ENCODE assay signal across 9 cellular contexts in the genomic region with DNA sequence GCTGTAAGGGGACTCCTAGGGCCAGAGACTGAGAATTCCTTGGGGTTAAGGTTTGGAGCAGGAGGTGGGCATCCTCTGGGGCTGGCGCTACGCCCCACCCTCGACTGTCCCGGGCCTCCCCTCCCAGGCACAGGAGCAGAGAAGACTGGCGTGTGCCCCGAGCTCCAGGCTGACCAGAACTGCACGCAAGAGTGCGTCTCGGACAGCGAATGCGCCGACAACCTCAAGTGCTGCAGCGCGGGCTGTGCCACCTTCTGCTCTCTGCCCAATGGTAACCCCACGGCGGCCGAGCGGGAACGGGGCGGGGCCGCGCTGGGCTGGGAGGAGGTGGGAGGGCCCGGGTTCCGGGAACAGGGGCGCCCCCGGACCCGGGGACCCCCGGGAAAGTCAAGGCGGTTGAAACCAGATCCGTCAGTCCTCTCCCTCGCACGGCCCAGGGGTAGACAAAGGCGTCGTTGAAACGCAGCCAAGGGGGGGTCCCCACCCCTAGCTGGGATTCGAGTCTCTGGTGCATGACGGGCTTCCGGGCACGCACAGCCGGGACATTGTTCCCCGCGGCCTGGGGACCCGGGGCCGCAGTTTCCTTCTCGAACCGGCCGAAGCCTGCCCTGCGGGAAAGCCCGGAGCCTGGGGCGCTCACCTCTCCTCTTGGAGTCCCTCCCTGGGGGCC. TPM values are rescaled to one million over a fixed set of nuclear protein-coding genes. Genes with fewer than 3 reads are reported as not detected.
DNase-seq lines count a peak whose midpoint lies in the region; TF ChIP-seq lines count a peak whose summit lies in the region.
"Had no signal": no experiment of that assay in that cellular context is flagged by ENCODE, and none has a peak within 500 bp of the region (broad histone marks: within the 10 kb centered on the region; RNA-seq: fewer than 3 reads in every experiment).

No MANE protein-coding gene starts in this region.

- H3K9me3 Mint-ChIP-seq in endodermal cell: peaks cover 11% of the 10 kb centered on the region

- H3K4me1 Mint-ChIP-seq in endodermal cell: peaks cover 42% of the 10 kb centered on the region

- H3K27ac ChIP-seq in endodermal cell (ENCODE audit: low read depth, low read length) (no peak overlapping the region), thyroid gland (peak overlapping the region; percentile 83 to 90 (median 89))

- POLR2A ChIA-PET in GM10248 (lab: Yijun Ruan, JAX): no interaction called here

- H3K9ac ChIP-seq in endodermal cell (ENCODE audit: extremely low read depth, low read length, poor library complexity, severe bottlenecking): peak overlapping the region; percentile 72

- H3K4me1 ChIP-seq in endodermal cell (ENCODE audit: control insufficient read depth, insufficient read depth, low read length) (peaks cover 7% of the 10 kb centered on the region), thyroid gland (peaks cover 18 to 27% of the 10 kb centered on the region in 2 donors)

- H3K36me3 ChIP-seq in endodermal cell (ENCODE audit: control insufficient read depth, insufficient read depth, low read length) (peaks cover 10% of the 10 kb centered on the region), thyroid gland (no peaks in the 10 kb centered on the region)

- intact Hi-C loops in thyroid gland (cut with DNase I) (no loop called here), posterior vena cava (cut with DNase I) (no loop called here)

- peak overlapping the region; percentile 22 for H3K4me3 ChIP-seq in HFF-Myc (replicated peaks; ENCODE audit: low read depth, low read length)
- peak overlapping the region; percentile 84 for H3K4me3 ChIP-seq in endodermal cell (ENCODE audit: low read length)
- H3K4me3 ChIP-seq in thyroid gland (replicated peaks in 1 of 3): peak overlapping the region; percentile 14 to 46 (median 35)

- no peaks in the 10 kb centered on the region for H3K36me3 Mint-ChIP-seq in endodermal cell (ENCODE audit: low read depth)

- peaks cover 3% of the 10 kb centered on the region for H3K27me3 Mint-ChIP-seq in endodermal cell (ENCODE audit: insufficient read depth)

- TF ChIP-seq CTCF in GM10248 (IDR thresholded peaks at IDR 0.05; ENCODE audit: control extremely low read depth, extremely low read depth, low read depth, missing control alignments) (no peak), HFF-Myc (IDR thresholded peaks at IDR 0.05; ENCODE audit: low read depth, low read length, missing control alignments) (no peak), endodermal cell (conservative IDR thresholded peaks at IDR 0.05) (no peak), thyroid gland (IDR thresholded peaks at IDR 0.05) (no peak)

- peak overlapping the region; percentile 89 for H3K27ac Mint-ChIP-seq in endodermal cell

- H3K9me3 ChIP-seq in endodermal cell (ENCODE audit: control insufficient read depth, low read length): peaks cover 11% of the 10 kb centered on the region
- no peaks in the 10 kb centered on the region for H3K9me3 ChIP-seq in thyroid gland

- CTCF ChIA-PET in GM10248 (lab: Yijun Ruan, JAX): interaction anchor here (0.8 to 2.1 kb wide), 6 partner anchors 9 to 176 kb away, joined by 3 to 8 read pairs (median 4); a partner anchor contains a TSS

- peak; percentile 35 to 90 for TF ChIP-seq POLR2A in thyroid gland (IDR thresholded peaks at IDR 0.05)

- WGBS in endodermal cell (ENCODE audit: insufficient coverage in 1 of 2, insufficient read length in 1 of 2), 2 experiments: 4 to 5% methylated on average over 10 to 50 of the region's 50 CpGs
- 0 to 1% methylated on average over 15 to 17 of the region's 50 CpGs for WGBS in thyroid gland, 2 donors

- H3K27me3 ChIP-seq in endodermal cell (ENCODE audit: control insufficient read depth, insufficient read depth, low read length, poor library complexity, severe bottlenecking) (peaks cover 25% of the 10 kb centered on the region), thyroid gland (no peaks in the 10 kb centered on the region)

- DNase-seq in GM10248 (ENCODE audit: extremely low spot score): peak; percentile 48
- no peak for DNase-seq in HFF-Myc (ENCODE audit: extremely low read depth, low read depth)
- DNase-seq in RPMI7951 (ENCODE audit: low read depth): peak; percentile 32
- DNase-seq in endodermal cell: peak; percentile 86
- peak; percentile 49 for DNase-seq in midbrain (lab: John Stamatoyannopoulos, UW)
- peak; percentile 94 for DNase-seq in thyroid gland
- no peak for DNase-seq in foreskin melanocyte
- DNase-seq in posterior vena cava (ENCODE audit: low spot score): no peak

- peak overlapping the region; percentile 83 for H3K4me3 Mint-ChIP-seq in endodermal cell

RNA-seq across cellular contexts. Expression of a gene that starts 0.8 kb away (rescaled TPM):
- total RNA-seq in RPMI7951 (2014; rRNA removed; shearing (Covaris generic)): 0.78 TPM in 1 of 2 replicates, not detected in the other
- 100 to 1,000 TPM; 304 to 580 TPM for total RNA-seq in endodermal cell
- polyA plus RNA-seq in endodermal cell (2013, experiment 1 of 2): 59.9 TPM
- polyA plus RNA-seq in endodermal cell (2013, experiment 2 of 2): 51.6 TPM
- total RNA-seq in thyroid gland: 100 to 1,000 TPM; 109 to 163 (median 131) TPM
- total RNA-seq in posterior vena cava: 10 to 100 TPM; 38.0 to 57.7 TPM

RNA-seq across cellular contexts. Expression of a gene that starts 45.0 kb away (rescaled TPM):
- total RNA-seq in RPMI7951 (2014; rRNA removed; shearing (Covaris generic)): not detected in 2 replicates
- not detected for total RNA-seq in endodermal cell
- polyA plus RNA-seq in endodermal cell (2013, experiment 1 of 2): not detected
- polyA plus RNA-seq in endodermal cell (2013, experiment 2 of 2): not detected
- total RNA-seq in thyroid gland: not detected
- not detected for total RNA-seq in posterior vena cava
- total RNA-seq: subcutaneous adipose tissue had no signal

RNA-seq across cellular contexts. Expression of a gene that starts 54.5 kb away (rescaled TPM):
- total RNA-seq in RPMI7951 (2014; rRNA removed; shearing (Covaris generic)): 196 and 220 TPM in 2 replicates
- total RNA-seq in endodermal cell (10 to 100 TPM; 83.3 to 90.1 TPM), thyroid gland (100 to 1,000 TPM in 3 of 4 donors, 10 to 100 TPM in 1; 85.0 to 122 (median 114) TPM), posterior vena cava (100 to 1,000 TPM; 120 to 138 TPM)
- polyA plus RNA-seq in endodermal cell (2013, experiment 1 of 2): 77.8 TPM
- 69.9 TPM for polyA plus RNA-seq in endodermal cell (2013, experiment 2 of 2)

Comparison
In these comparisons a context has a peak if more than half of its experiments do, and no peak if none do; other contexts are left out.
1. DNase-seq: peak in GM10248 (single experiment), RPMI7951 (single experiment), endodermal cell (single experiment), midbrain (single experiment) and thyroid gland (2 of 2); none in HFF-Myc (single experiment), foreskin melanocyte (single experiment) and posterior vena cava (single experiment).
2. H3K4me3 ChIP-seq: peak in every context shown above with its lines; median percentile 84 in endodermal cell; 35 in thyroid gland; 22 in HFF-Myc.
3. RNA of a gene that starts 0.8 kb away (total RNA-seq): 304 to 580 TPM in endodermal cell, 109 to 163 TPM in thyroid gland and 38.0 to 57.7 TPM in posterior vena cava; 0.78 TPM in RPMI7951; every median in the first group is over 10 times any median in the second.